8 cellular contexts compared by ENCODE assay signal in genomic region chr1:207077470-207078377, GRCh38. TPM values are rescaled to one million over a fixed set of nuclear protein-coding genes. Genes with fewer than 3 reads are reported as not detected.
DNase-seq lines count a peak whose midpoint lies in the region; ATAC-seq and TF ChIP-seq lines count a peak whose summit lies in the region.

No MANE protein-coding gene starts in this region.

- H3K9me3 ChIP-seq in endodermal cell (ENCODE audit: control insufficient read depth, low read length): no peaks in the 10 kb centered on the region

- WGBS in endodermal cell (ENCODE audit: insufficient coverage in 1 of 2, insufficient read length in 1 of 2), 2 experiments: 54 to 100% methylated on average over 2 to 6 of the region's 6 CpGs

- no peak overlapping the region for H3K27ac Mint-ChIP-seq in endodermal cell
- no peak overlapping the region for H3K27ac Mint-ChIP-seq in stimulated activated naive B cell treated with anti-CD40 and anti-IgM and Interleukin-4, amounts not matched to agents 10 μg/mL and 1 μg/mL and 100 μg/mL, for 72 hours

- H3K27me3 Mint-ChIP-seq in endodermal cell (ENCODE audit: insufficient read depth): no peaks in the 10 kb centered on the region
- H3K27me3 Mint-ChIP-seq in stimulated activated naive B cell treated with anti-CD40 and anti-IgM and Interleukin-4, amounts not matched to agents 10 μg/mL and 1 μg/mL and 100 μg/mL, for 72 hours: no peaks in the 10 kb centered on the region

- DNase-seq in GM10248 (ENCODE audit: extremely low spot score): peak; percentile 66
- peak; percentile 95 for DNase-seq in HT-29 (ENCODE audit: low spot score)
- peak; percentile 82 for DNase-seq in NOMO-1 treated with DMSO at 0.1 percent for 48 hours (lab: John Stamatoyannopoulos, UW; ENCODE audit: unreplicated experiment)
- DNase-seq in activated CD8-positive, alpha-beta memory T cell treated with anti-CD3 and anti-CD28 coated beads for 4 hours (ENCODE audit: low read depth in 2 of 2): peak; percentile 34 to 39
- peak; percentile 87 for DNase-seq in endodermal cell
- DNase-seq in middle frontal gyrus (ENCODE audit: extremely low spot score, low spot score): peak; percentile 63
- peak; percentile 50 for DNase-seq in stimulated activated naive B cell treated with anti-CD40 and anti-IgM and Interleukin-4, amounts not matched to agents 10 μg/mL and 1 μg/mL and 100 μg/mL, for 72 hours

- no peaks in the 10 kb centered on the region for H3K36me3 ChIP-seq in endodermal cell (ENCODE audit: control insufficient read depth, insufficient read depth, low read length)

- ATAC-seq in stimulated activated naive B cell treated with anti-CD40 and anti-IgM and Interleukin-4, amounts not matched to agents 10 μg/mL and 1 μg/mL and 100 μg/mL, for 72 hours (replicated peaks): peak; percentile 72 to 83
- no peak for ATAC-seq in HG02884 (IDR thresholded peaks at IDR 0.05; ENCODE audit: unreplicated experiment)

- no peaks in the 10 kb centered on the region for H3K27me3 ChIP-seq in endodermal cell (ENCODE audit: control insufficient read depth, insufficient read depth, low read length, poor library complexity, severe bottlenecking)

- POLR2A ChIA-PET in GM10248 (lab: Yijun Ruan, JAX): no interaction called here

- no peak overlapping the region for H3K4me3 ChIP-seq in endodermal cell (ENCODE audit: low read length)

- TF ChIP-seq CTCF in GM10248 (IDR thresholded peaks at IDR 0.05; ENCODE audit: control extremely low read depth, extremely low read depth, low read depth, missing control alignments) (peak; percentile 86), endodermal cell (conservative IDR thresholded peaks at IDR 0.05) (peak; percentile 95)

- no peak overlapping the region for H3K9ac ChIP-seq in endodermal cell (ENCODE audit: extremely low read depth, low read length, poor library complexity, severe bottlenecking)

- H3K4me1 ChIP-seq in endodermal cell (ENCODE audit: control insufficient read depth, insufficient read depth, low read length): peaks cover 8% of the 10 kb centered on the region

- H3K4me3 Mint-ChIP-seq in endodermal cell: no peak overlapping the region
- no peak overlapping the region for H3K4me3 Mint-ChIP-seq in stimulated activated naive B cell treated with anti-CD40 and anti-IgM and Interleukin-4, amounts not matched to agents 10 μg/mL and 1 μg/mL and 100 μg/mL, for 72 hours

- H3K9me3 Mint-ChIP-seq in endodermal cell: no peaks in the 10 kb centered on the region
- no peaks in the 10 kb centered on the region for H3K9me3 Mint-ChIP-seq in stimulated activated naive B cell treated with anti-CD40 and anti-IgM and Interleukin-4, amounts not matched to agents 10 μg/mL and 1 μg/mL and 100 μg/mL, for 72 hours

- CTCF ChIA-PET in GM10248 (lab: Yijun Ruan, JAX): interaction anchor here (0.9 to 8.3 kb wide), 17 partner anchors 8 to 422 kb away, joined by 3 to 73 read pairs (median 5); partner anchors contain the start of genes C4BPB, CD55 and PFKFB2

- peaks cover 10% of the 10 kb centered on the region for H3K4me1 Mint-ChIP-seq in endodermal cell
- no peaks in the 10 kb centered on the region for H3K4me1 Mint-ChIP-seq in stimulated activated naive B cell treated with anti-CD40 and anti-IgM and Interleukin-4, amounts not matched to agents 10 μg/mL and 1 μg/mL and 100 μg/mL, for 72 hours

- H3K36me3 Mint-ChIP-seq in endodermal cell (ENCODE audit: low read depth): no peaks in the 10 kb centered on the region
- peaks cover 7 to 18% of the 10 kb centered on the region in 2 donors for H3K36me3 Mint-ChIP-seq in stimulated activated naive B cell treated with anti-CD40 and anti-IgM and Interleukin-4, amounts not matched to agents 10 μg/mL and 1 μg/mL and 100 μg/mL, for 72 hours

- no peak overlapping the region for H3K27ac ChIP-seq in endodermal cell (ENCODE audit: low read depth, low read length)

RNA-seq across cellular contexts. Expression of gene C4BPB, which starts 10.9 kb away (rescaled TPM):
- total RNA-seq in HT-29 (2014; rRNA removed; shearing (Covaris generic)): 8.4 and 13.7 TPM in 2 replicates
- not detected for total RNA-seq in endodermal cell
- not detected for polyA plus RNA-seq in endodermal cell (2013, experiment 1 of 2)
- not detected for polyA plus RNA-seq in endodermal cell (2013, experiment 2 of 2)

RNA-seq across cellular contexts. Expression of gene PFKFB2, which starts 24.6 kb away (rescaled TPM):
- total RNA-seq in HT-29 (2014; rRNA removed; shearing (Covaris generic)): 11.6 and 13.9 TPM in 2 replicates
- 10 to 100 TPM; 11.2 to 13.4 TPM for total RNA-seq in endodermal cell
- polyA plus RNA-seq in endodermal cell (2013, experiment 1 of 2): 5.9 TPM
- polyA plus RNA-seq in endodermal cell (2013, experiment 2 of 2): 5.1 TPM

RNA-seq across cellular contexts. Expression of gene C4BPA, which starts 26.3 kb away (rescaled TPM):
- total RNA-seq in HT-29 (2014; rRNA removed; shearing (Covaris generic)): 0.18 and 1.1 TPM in 2 replicates
- not detected for total RNA-seq in endodermal cell
- not detected for polyA plus RNA-seq in endodermal cell (2013, experiment 1 of 2)
- not detected for polyA plus RNA-seq in endodermal cell (2013, experiment 2 of 2)

RNA-seq across cellular contexts. Expression of gene YOD1, which starts 26.7 kb away (rescaled TPM):
- 14.3 and 16.2 TPM in 2 replicates for total RNA-seq in HT-29 (2014; rRNA removed; shearing (Covaris generic))
- total RNA-seq in endodermal cell: 10 to 100 TPM; 10.8 to 18.8 TPM
- polyA plus RNA-seq in endodermal cell (2013, experiment 1 of 2): 13.6 TPM
- 12.5 TPM for polyA plus RNA-seq in endodermal cell (2013, experiment 2 of 2)

RNA-seq across cellular contexts. Expression of gene C1orf116, which starts 45.2 kb away (rescaled TPM):
- 45.7 and 47.1 TPM in 2 replicates for total RNA-seq in HT-29 (2014; rRNA removed; shearing (Covaris generic))
- under 1 TPM; 0.55 to 0.60 TPM for total RNA-seq in endodermal cell
- 0.21 TPM for polyA plus RNA-seq in endodermal cell (2013, experiment 1 of 2)
- 0.12 TPM for polyA plus RNA-seq in endodermal cell (2013, experiment 2 of 2)

Comparison
In these comparisons a context has a peak if more than half of its experiments do, and no peak if none do; other contexts are left out.
1. DNase-seq: peak in every context shown above with its lines; median percentile 95 in HT-29; 87 in endodermal cell; 82 in NOMO-1 treated with DMSO at 0.1 percent for 48 hours; 66 in GM10248; 63 in middle frontal gyrus; 50 in stimulated activated naive B cell treated with anti-CD40 and anti-IgM and Interleukin-4, amounts not matched to agents 10 μg/mL and 1 μg/mL and 100 μg/mL, for 72 hours; 36 in activated CD8-positive, alpha-beta memory T cell treated with anti-CD3 and anti-CD28 coated beads for 4 hours.